In genomic region chr2:172674968-172675303, GRCh38 we compare ENCODE assay signal across 23 cellular contexts.
DNase-seq lines count a peak whose midpoint lies in the region; TF ChIP-seq lines count a peak whose summit lies in the region.
"Had no signal": no experiment of that assay in that cellular context is flagged by ENCODE, and none has a peak within 500 bp of the region (broad histone marks: within the 10 kb centered on the region; RNA-seq: fewer than 3 reads in every experiment).

No MANE protein-coding gene starts in this region.

- TF ChIP-seq CTCF in HFFc6 (IDR thresholded peaks at IDR 0.05) (peak; percentile 18; the same call in 1 of the 2 replicates), endodermal cell (conservative IDR thresholded peaks at IDR 0.05) (peak; percentile 20), neural progenitor cell (IDR thresholded peaks at IDR 0.05) (no peak), CD14-positive monocyte (IDR thresholded peaks at IDR 0.05) (no peak), GM10248 (IDR thresholded peaks at IDR 0.05; ENCODE audit: control extremely low read depth, extremely low read depth, low read depth, missing control alignments) (no peak)

- H3K27me3 Mint-ChIP-seq in HFFc6 (ENCODE audit: insufficient read depth) (no peaks in the 10 kb centered on the region), endodermal cell (ENCODE audit: insufficient read depth) (peaks cover 20% of the 10 kb centered on the region), neural progenitor cell (ENCODE audit: insufficient read depth, low read depth) (no peaks in the 10 kb centered on the region), CD14-positive monocyte (ENCODE audit: low read depth in 3 of 3) (peaks cover 1 to 14% (median 12%) of the 10 kb centered on the region in 3 donors)

- peaks cover 32% of the 10 kb centered on the region for H3K4me1 ChIP-seq in ACC112 (ENCODE audit: control insufficient read depth, insufficient read depth, low read length, unreplicated experiment)
- no peaks in the 10 kb centered on the region for H3K4me1 ChIP-seq in endodermal cell (ENCODE audit: control insufficient read depth, insufficient read depth, low read length)
- H3K4me1 ChIP-seq in neural progenitor cell = no peaks in the 10 kb centered on the region
- H3K4me1 ChIP-seq: upper lobe of right lung had no signal

- 72 to 83% methylated on average over 2 to 3 of the region's 3 CpGs for WGBS in endodermal cell (ENCODE audit: insufficient coverage in 1 of 2, insufficient read length in 1 of 2), 2 experiments

- peaks cover 6% of the 10 kb centered on the region for H3K9me3 ChIP-seq in endodermal cell (ENCODE audit: control insufficient read depth, low read length)
- H3K9me3 ChIP-seq in neural progenitor cell (ENCODE audit: low read depth) = no peaks in the 10 kb centered on the region
- H3K9me3 ChIP-seq: upper lobe of right lung had no signal

- no peak overlapping the region for H2AFZ ChIP-seq in ACC112 (ENCODE audit: low read length, unreplicated experiment)
- H2AFZ ChIP-seq in neural progenitor cell (replicated peaks) = peak overlapping the region; percentile 69

- 0 out of 2 replicates have a peak overlapping the region, but pooled peaks have one; percentile 44 for H3K4me3 ChIP-seq in ACC112 (ENCODE audit: low read depth, low read length)
- H3K4me3 ChIP-seq in endodermal cell (ENCODE audit: low read length) = no peak overlapping the region
- no peak overlapping the region for H3K4me3 ChIP-seq in neural progenitor cell
- H3K4me3 ChIP-seq: MG63, skin epidermis, upper lobe of right lung had no signal

- H3K27ac Mint-ChIP-seq in HFFc6 (no peak overlapping the region), endodermal cell (no peak overlapping the region), neural progenitor cell (no peak overlapping the region), CD14-positive monocyte (no peak overlapping the region)
- H3K27ac Mint-ChIP-seq: activated CD4-positive, alpha-beta memory T cell treated with anti-CD3 and anti-CD28 coated beads for 36 hours; activated naive CD4-positive, alpha-beta T cell treated with anti-CD3 and anti-CD28 coated beads, Interleukin-2, amount 50 U/mL, for 72 hours; activated T-helper 17 cell treated with anti-CD3 and anti-CD28 coated beads, Interleukin-2, amount 50 U/mL, for 72 hours had no signal

- no peak overlapping the region for H3K4me2 ChIP-seq in neural progenitor cell

- H4K20me1 ChIP-seq in neural progenitor cell (ENCODE audit: low read depth) = no peaks in the 10 kb centered on the region

- H3K27me3 ChIP-seq in ACC112 (ENCODE audit: insufficient read depth, low read length) (no peaks in the 10 kb centered on the region), endodermal cell (ENCODE audit: control insufficient read depth, insufficient read depth, low read length, poor library complexity, severe bottlenecking) (no peaks in the 10 kb centered on the region), neural progenitor cell (no peaks in the 10 kb centered on the region)
- H3K27me3 ChIP-seq: foreskin keratinocyte, heart right ventricle, MG63, upper lobe of right lung had no signal

- H3K27ac ChIP-seq in ACC112 (ENCODE audit: low read depth, low read length) (no peak overlapping the region), endodermal cell (ENCODE audit: low read depth, low read length) (no peak overlapping the region), neural progenitor cell (no peak overlapping the region)
- H3K27ac ChIP-seq: foreskin keratinocyte, heart right ventricle, skin epidermis, upper lobe of right lung had no signal

- intact Hi-C loops in CD14-positive monocyte (cut with micrococcal nuclease) = no loop called here
- intact Hi-C loops in posterior vena cava (cut with DNase I) = no loop called here

- H3K9me3 Mint-ChIP-seq in HFFc6 (no peaks in the 10 kb centered on the region), endodermal cell (no peaks in the 10 kb centered on the region), neural progenitor cell (peaks cover 10% of the 10 kb centered on the region), CD14-positive monocyte (peaks cover 0 to 12% (median 4%) of the 10 kb centered on the region in 7 donors)
- H3K9me3 Mint-ChIP-seq: activated T-helper 17 cell treated with anti-CD3 and anti-CD28 coated beads, Interleukin-2, amount 50 U/mL, for 72 hours had no signal

- H3F3A ChIP-seq in neural progenitor cell (ENCODE audit: low read depth) = no peaks in the 10 kb centered on the region

- DNase-seq in HFFc6 (no peak), endodermal cell (no peak), neural progenitor cell (ENCODE audit: low spot score) (no peak), CD14-positive monocyte (ENCODE audit: low spot score) (no peak), posterior vena cava (ENCODE audit: low spot score) (no peak), GM10248 (ENCODE audit: extremely low spot score) (no peak)
- no peak for DNase-seq in activated effector memory CD4-positive, alpha-beta T cell treated with anti-CD3 and anti-CD28 coated beads, Interleukin-2, amount 50 U/mL, for 16 hours
- DNase-seq: ACHN; DND-41; effector memory CD4-positive, alpha-beta T cell; foreskin keratinocyte; MG63; NCI-H1417; NCI-H2081; NCI-H345; NCI-H82 had no signal

- CTCF ChIA-PET in GM10248 (lab: Yijun Ruan, JAX) = interaction anchor here (0.9 to 2.7 kb wide), 10 partner anchors 9 to 56 kb away, joined by 3 to 15 read pairs (median 5); no protein-coding TSS in a partner anchor

- H3K9ac ChIP-seq in endodermal cell (ENCODE audit: extremely low read depth, low read length, poor library complexity, severe bottlenecking) = no peak overlapping the region
- no peak overlapping the region for H3K9ac ChIP-seq in neural progenitor cell

- no peaks in the 10 kb centered on the region for H3K79me2 ChIP-seq in ACC112 (ENCODE audit: control insufficient read depth, insufficient read depth, low read length, unreplicated experiment)
- no peaks in the 10 kb centered on the region for H3K79me2 ChIP-seq in neural progenitor cell (ENCODE audit: low read depth)

- H3K4me1 Mint-ChIP-seq in HFFc6 (ENCODE audit: low read depth) = peaks cover 47% of the 10 kb centered on the region
- H3K4me1 Mint-ChIP-seq in endodermal cell = no peaks in the 10 kb centered on the region
- no peaks in the 10 kb centered on the region for H3K4me1 Mint-ChIP-seq in neural progenitor cell
- H3K4me1 Mint-ChIP-seq in CD14-positive monocyte = peaks cover 6% of the 10 kb centered on the region
- H3K4me1 Mint-ChIP-seq: activated T-helper 17 cell treated with anti-CD3 and anti-CD28 coated beads, Interleukin-2, amount 50 U/mL, for 72 hours had no signal

- H3K36me3 Mint-ChIP-seq in HFFc6 (ENCODE audit: low read depth) (peaks cover 14% of the 10 kb centered on the region), endodermal cell (ENCODE audit: low read depth) (no peaks in the 10 kb centered on the region), neural progenitor cell (no peaks in the 10 kb centered on the region), CD14-positive monocyte (no peaks in the 10 kb centered on the region)
- H3K36me3 Mint-ChIP-seq: activated CD4-positive, alpha-beta memory T cell treated with anti-CD3 and anti-CD28 coated beads for 36 hours had no signal

- H3K36me3 ChIP-seq in ACC112 (ENCODE audit: insufficient read depth, low read length) (no peaks in the 10 kb centered on the region), endodermal cell (ENCODE audit: control insufficient read depth, insufficient read depth, low read length) (no peaks in the 10 kb centered on the region), neural progenitor cell (no peaks in the 10 kb centered on the region)
- H3K36me3 ChIP-seq: heart right ventricle, MG63, upper lobe of right lung had no signal

- H3K4me3 Mint-ChIP-seq in HFFc6 (no peak overlapping the region), endodermal cell (no peak overlapping the region), neural progenitor cell (no peak overlapping the region), CD14-positive monocyte (no peak overlapping the region)
- H3K4me3 Mint-ChIP-seq: activated CD4-positive, alpha-beta memory T cell treated with anti-CD3 and anti-CD28 coated beads for 36 hours; activated T-helper 17 cell treated with anti-CD3 and anti-CD28 coated beads, Interleukin-2, amount 50 U/mL, for 72 hours had no signal

- POLR2A ChIA-PET in GM10248 (lab: Yijun Ruan, JAX) = no interaction called here

Comparison
In these comparisons a context has a peak if more than half of its experiments do, and no peak if none do; other contexts are left out.
1. CTCF ChIP-seq: peak in HFFc6 (single experiment) and endodermal cell (single experiment); none in neural progenitor cell (single experiment), CD14-positive monocyte (single experiment) and GM10248 (single experiment).